7 cellular contexts compared by ENCODE assay signal in genomic region chr14:105623178-105623577, GRCh38.
DNase-seq lines count a peak whose midpoint lies in the region; ATAC-seq, FAIRE-seq and TF ChIP-seq lines count a peak whose summit lies in the region.
"Not testable (repeated sequence)": the region's sequence is repeated elsewhere in the genome, so short reads cannot be mapped to it uniquely, and the experiment has no call there.

No MANE protein-coding gene starts in this region.

- not testable (repeated sequence) for H2AFZ ChIP-seq in H9 (ENCODE audit: low read length)

- H3K79me2 ChIP-seq in H9 (ENCODE audit: insufficient read depth, low read length): not testable (repeated sequence)

- DNase-seq in Ammon's horn (ENCODE audit: low spot score) (peak; percentile 1), H9 (peak; percentile 13), Right ventricle myocardium inferior (ENCODE audit: missing footprints) (peak; percentile 70), kidney (peak; percentile 72), medulla oblongata (ENCODE audit: extremely low spot score) (peak; percentile 1), type B pancreatic cell (ENCODE audit: extremely low spot score, unreplicated experiment) (peak; percentile 71)
- peak; percentile 42 for DNase-seq in activated CD8-positive, alpha-beta memory T cell treated with anti-CD3 and anti-CD28 coated beads, Interleukin-2, amount 10 ng/mL, durations not matched to agents 7 days and 5 days

- not testable (repeated sequence) for H3K4ac ChIP-seq in H9 (ENCODE audit: low read depth, low read length)

- not testable (repeated sequence) for H3K27ac ChIP-seq in H9 (ENCODE audit: insufficient read length, low read depth, low read length); kidney (ENCODE audit: low read depth in 2 of 2, low read length in 2 of 2)

- CTCF ChIA-PET in activated CD8-positive, alpha-beta memory T cell treated with anti-CD3 and anti-CD28 coated beads, Interleukin-2, amount 10 ng/mL, durations not matched to agents 7 days and 5 days (lab: Charles Lee): not testable (repeated sequence)

- not testable (repeated sequence) for ATAC-seq in activated CD8-positive, alpha-beta memory T cell treated with anti-CD3 and anti-CD28 coated beads, Interleukin-2, amount 10 ng/mL, durations not matched to agents 7 days and 5 days; Right ventricle myocardium inferior

- H4K20me1 ChIP-seq in H9 (ENCODE audit: control insufficient read depth, insufficient read depth, insufficient read length): not testable (repeated sequence)

- not testable (repeated sequence) for H4K5ac ChIP-seq in H9 (ENCODE audit: insufficient read length, low read depth, low read length)

- H3K9me3 ChIP-seq in H9 (ENCODE audit: control insufficient read depth, low read depth, low read length): peaks cover 36% of the 10 kb centered on the region
- H3K9me3 ChIP-seq in kidney (ENCODE audit: control insufficient read depth in 1 of 2, low read length in 2 of 2): not testable (repeated sequence)

- not testable (repeated sequence) for H3K23ac ChIP-seq in H9 (ENCODE audit: insufficient read length, low read depth, low read length)

- H2BK5ac ChIP-seq in H9 (ENCODE audit: insufficient read length, low read length): not testable (repeated sequence)

- TF ChIP-seq CTCF in H9 (conservative IDR thresholded peaks at IDR 0.05); kidney (IDR thresholded peaks at IDR 0.05; ENCODE audit: borderline replicate concordance, extremely low read depth, insufficient read depth); type B pancreatic cell (conservative IDR thresholded peaks at IDR 0.05): not testable (repeated sequence)

- not testable (repeated sequence) for H3K27ac Mint-ChIP-seq in H9; activated CD8-positive, alpha-beta memory T cell treated with anti-CD3 and anti-CD28 coated beads, Interleukin-2, amount 10 ng/mL, durations not matched to agents 7 days and 5 days; type B pancreatic cell

- H2AK5ac ChIP-seq in H9 (ENCODE audit: insufficient read length, low read length): not testable (repeated sequence)

- FAIRE-seq in kidney (lab: Jason Lieb, UNC): not testable (repeated sequence)

- H3K79me1 ChIP-seq in H9 (ENCODE audit: insufficient read depth, low read depth, low read length, poor library complexity, severe bottlenecking): not testable (repeated sequence)

- H2BK20ac ChIP-seq in H9 (ENCODE audit: low read depth, low read length, poor library complexity, severe bottlenecking): not testable (repeated sequence)

- H3T11ph ChIP-seq in H9 (ENCODE audit: low read length): not testable (repeated sequence)

- H3K4me3 ChIP-seq in kidney (ENCODE audit: low read length in 2 of 2): not testable (repeated sequence)

- H4K8ac ChIP-seq in H9 (replicated peaks; ENCODE audit: insufficient read length, low read depth, low read length): not testable (repeated sequence)

- H3K9ac ChIP-seq in H9 (ENCODE audit: extremely low read depth, insufficient read length, low read length); kidney (ENCODE audit: low read length in 2 of 2): not testable (repeated sequence)

- not testable (repeated sequence) for H3K27me3 Mint-ChIP-seq in H9 (ENCODE audit: low read depth); activated CD8-positive, alpha-beta memory T cell treated with anti-CD3 and anti-CD28 coated beads, Interleukin-2, amount 10 ng/mL, durations not matched to agents 7 days and 5 days; type B pancreatic cell

- H3K4me3 Mint-ChIP-seq in H9; activated CD8-positive, alpha-beta memory T cell treated with anti-CD3 and anti-CD28 coated beads, Interleukin-2, amount 10 ng/mL, durations not matched to agents 7 days and 5 days; type B pancreatic cell: not testable (repeated sequence)

- H3K4me1 Mint-ChIP-seq in H9; activated CD8-positive, alpha-beta memory T cell treated with anti-CD3 and anti-CD28 coated beads, Interleukin-2, amount 10 ng/mL, durations not matched to agents 7 days and 5 days; type B pancreatic cell (ENCODE audit: unreplicated experiment): not testable (repeated sequence)

- not testable (repeated sequence) for H3K36me3 ChIP-seq in kidney (ENCODE audit: control insufficient read depth in 1 of 2, insufficient read depth in 2 of 2, low read length in 2 of 2)

- not testable (repeated sequence) for H2BK120ac ChIP-seq in H9 (ENCODE audit: low read depth, low read length, poor library complexity, severe bottlenecking)

- H3K18ac ChIP-seq in H9 (ENCODE audit: insufficient read length, low read depth, low read length): not testable (repeated sequence)

- H3K27me3 ChIP-seq in H9 (ENCODE audit: insufficient read depth, low read length): not testable (repeated sequence)

- intact Hi-C loops in Right ventricle myocardium inferior (cut with DNase I); kidney (cut with DNase I): not testable (repeated sequence)

- H2BK12ac ChIP-seq in H9 (ENCODE audit: insufficient read length, low read depth, low read length): not testable (repeated sequence)

- not testable (repeated sequence) for H4K91ac ChIP-seq in H9 (ENCODE audit: insufficient read length, low read depth, low read length)

- H2BK15ac ChIP-seq in H9 (ENCODE audit: low read depth, low read length): not testable (repeated sequence)

- no CpG with 5 or more reads among the region's 14 CpGs for WGBS in H9 (ENCODE audit: extremely low coverage, insufficient read length, low lambda C conversion rate)

- peaks cover 9 to 17% (median 15%) of the 10 kb centered on the region in 3 experiments; a peak in 5 of 7 replicates for H3K36me3 Mint-ChIP-seq in H9 (ENCODE audit: insufficient read depth in 1 of 3, low read depth in 3 of 3)
- H3K36me3 Mint-ChIP-seq in activated CD8-positive, alpha-beta memory T cell treated with anti-CD3 and anti-CD28 coated beads, Interleukin-2, amount 10 ng/mL, durations not matched to agents 7 days and 5 days; type B pancreatic cell: not testable (repeated sequence)

- not testable (repeated sequence) for H3K4me1 ChIP-seq in H9 (ENCODE audit: insufficient read depth, low read length); kidney (ENCODE audit: control insufficient read depth in 1 of 2, insufficient read depth in 1 of 2, low read depth in 1 of 2, low read length in 2 of 2)

- not testable (repeated sequence) for H3K14ac ChIP-seq in H9 (ENCODE audit: insufficient read depth, low read length)

- not testable (repeated sequence) for H3K56ac ChIP-seq in H9 (ENCODE audit: insufficient read length, low read depth, low read length)

- H3K23me2 ChIP-seq in H9 (ENCODE audit: insufficient read length, low read depth, low read length, poor library complexity, severe bottlenecking): not testable (repeated sequence)

- not testable (repeated sequence) for H3K4me2 ChIP-seq in H9 (ENCODE audit: insufficient read depth, insufficient read length, low read length)

- H3K9me3 Mint-ChIP-seq in H9: peaks cover 50 to 56% of the 10 kb centered on the region in 2 experiments
- H3K9me3 Mint-ChIP-seq in activated CD8-positive, alpha-beta memory T cell treated with anti-CD3 and anti-CD28 coated beads, Interleukin-2, amount 10 ng/mL, durations not matched to agents 7 days and 5 days (ENCODE audit: low read depth); type B pancreatic cell: not testable (repeated sequence)

Comparison
In these comparisons a context has a peak if more than half of its experiments do, and no peak if none do; other contexts are left out.
1. DNase-seq: peak in every context shown above with its lines; median percentile 72 in kidney; 71 in type B pancreatic cell; 70 in Right ventricle myocardium inferior; 42 in activated CD8-positive, alpha-beta memory T cell treated with anti-CD3 and anti-CD28 coated beads, Interleukin-2, amount 10 ng/mL, durations not matched to agents 7 days and 5 days; 13 in H9; 1 in Ammon's horn; 1 in medulla oblongata.